In genomic region chr17:78486228-78486802, GRCh38 we compare ENCODE assay signal across 30 cellular contexts.
"Had no signal": no experiment of that assay in that cellular context is flagged by ENCODE, and none has a peak within 500 bp of the region (broad histone marks: within the 10 kb centered on the region; RNA-seq: fewer than 3 reads in every experiment).

No MANE protein-coding gene starts in this region.

- H3K27ac ChIP-seq: brain microvascular endothelial cell, cardiac muscle cell, RWPE1, SJCRH30, VCaP had no signal

- H3K27me3 ChIP-seq: brain microvascular endothelial cell, SJCRH30 had no signal

- H3K27ac Mint-ChIP-seq: activated CD8-positive, alpha-beta T cell treated with anti-CD3 and anti-CD28 coated beads for 36 hours; activated T-cell treated with anti-CD3 and anti-CD28 coated beads, Interleukin-2, amount 50 U/mL, for 72 hours; activated T-helper 2 cell treated with anti-CD3 and anti-CD28 coated beads, Interferon-gamma antibody, Interleukin-2, Interleukin-4, amounts not matched to agents 10 μg/mL and 5 μg/mL and 100 μg/mL, durations not matched to agents 14 hours and 24 hours and 36 hours had no signal

- ATAC-seq: activated CD8-positive, alpha-beta T cell treated with anti-CD3 and anti-CD28 coated beads for 36 hours; activated T-cell treated with anti-CD3 and anti-CD28 coated beads, Interleukin-2, amount 50 U/mL, for 72 hours; Panc1 had no signal

- H3K36me3 ChIP-seq: brain microvascular endothelial cell, cardiac muscle cell, SJCRH30 had no signal

- H3K9me3 Mint-ChIP-seq: activated CD8-positive, alpha-beta T cell treated with anti-CD3 and anti-CD28 coated beads for 36 hours; activated T-cell treated with anti-CD3 and anti-CD28 coated beads, Interleukin-2, amount 50 U/mL, for 72 hours; activated T-helper 2 cell treated with anti-CD3 and anti-CD28 coated beads, Interferon-gamma antibody, Interleukin-2, Interleukin-4, amounts not matched to agents 10 μg/mL and 5 μg/mL and 100 μg/mL, durations not matched to agents 14 hours and 24 hours and 36 hours; IgD-negative memory B cell had no signal

- H3K4me1 ChIP-seq: SJCRH30 had no signal

- H3K36me3 Mint-ChIP-seq: IgD-negative memory B cell had no signal

- H3K4me3 Mint-ChIP-seq: IgD-negative memory B cell had no signal

- H3K4me3 ChIP-seq: cardiac muscle cell, SJCRH30 had no signal

- DNase-seq: activated CD4-positive, alpha-beta T cell treated with anti-CD3 and anti-CD28 coated beads, Interleukin-2, amount 50 U/mL, for 1 hour; activated CD4-positive, CD25-positive, alpha-beta regulatory T cell; activated CD8-positive, alpha-beta memory T cell treated with anti-CD3 and anti-CD28 coated beads, Interleukin-2, amount 50 U/mL, for 4 hours; activated CD8-positive, alpha-beta T cell treated with anti-CD3 and anti-CD28 coated beads for 36 hours; activated gamma-delta T cell treated with Interleukin-2 at 50 U/mL for 16 hours; activated naive CD4-positive, alpha-beta T cell treated with anti-CD3 and anti-CD28 coated beads, Interleukin-2, amount 50 U/mL, for 16 hours; activated T-cell treated with anti-CD3 and anti-CD28 coated beads, Interleukin-2, amount 50 U/mL, for 72 hours; amygdala; brain microvascular endothelial cell; KG1; NCI-H1048; NCI-H146; NCI-H1930; NCI-H2107; NCI-H345; NCI-H510A; NCI-H526 treated with DMSO at 0.1 percent for 48 hours; NCI-H82; NK-92 treated with Interleukin-12 subunit alpha and Interleukin-12 subunit beta, amount 100 ng/mL, for 24 hours; OCI-M1; Right ventricle myocardium superior; SJCRH30; SK-N-SH; T-helper 1 cell had no signal

- H3K9me3 ChIP-seq: SJCRH30, SK-N-SH had no signal
